ENCODE assay signal across 1 cellular context in genomic region chr20:25321262-25321831, GRCh38.
TF ChIP-seq lines count a peak whose summit lies in the region.

No MANE protein-coding gene starts in this region.

TF ChIP-seq in SK-N-SH treated with all-trans-retinoic acid at 6 μM for 48 hours, 23 proteins besides CTCF, POLR2A, EP300 and RAD21 (continued from another document):
- TF ChIP-seq BACH2 (CRISPR knock-in tag; IDR thresholded peaks at IDR 0.05; ENCODE audit: borderline replicate concordance) (no peak), ZFP3 (CRISPR knock-in tag; IDR thresholded peaks at IDR 0.05) (0 out of 2 replicates have a peak, but pooled peaks have one; percentile 54), CREB5 (CRISPR knock-in tag; IDR thresholded peaks at IDR 0.05; ENCODE audit: low read depth) (no peak), ZNF565 (CRISPR knock-in tag; conservative IDR thresholded peaks at IDR 0.05; ENCODE audit: low read depth) (no peak)
